Comparison of ENCODE assay signal across 11 cellular contexts in genomic region chr7:7157887-7158271, GRCh38. TPM values are rescaled to one million over a fixed set of nuclear protein-coding genes. Genes with fewer than 3 reads are reported as not detected.
DNase-seq lines count a peak whose midpoint lies in the region; ATAC-seq and TF ChIP-seq lines count a peak whose summit lies in the region.
"Had no signal": no experiment of that assay in that cellular context is flagged by ENCODE, and none has a peak within 500 bp of the region (broad histone marks: within the 10 kb centered on the region; RNA-seq: fewer than 3 reads in every experiment).

No MANE protein-coding gene starts in this region.

- no peak for TF ChIP-seq POLR2A in NB4 (IDR thresholded peaks at IDR 0.05; ENCODE audit: extremely low read depth, insufficient read length)

- H3K9me3 Mint-ChIP-seq in activated T-cell treated with anti-CD3 and anti-CD28 coated beads, Interleukin-2, amount 50 U/mL, for 24 hours: peaks cover 14% of the 10 kb centered on the region
- no peaks in the 10 kb centered on the region for H3K9me3 Mint-ChIP-seq in effector memory CD8-positive, alpha-beta T cell
- H3K9me3 Mint-ChIP-seq in stimulated activated naive B cell treated with anti-CD40 and anti-IgM and Interleukin-4, amounts not matched to agents 10 μg/mL and 1 μg/mL and 100 μg/mL, for 72 hours: peaks cover 7 to 12% of the 10 kb centered on the region in 2 donors

- peaks cover 51% of the 10 kb centered on the region for H3K4me1 Mint-ChIP-seq in activated T-cell treated with anti-CD3 and anti-CD28 coated beads, Interleukin-2, amount 50 U/mL, for 24 hours (ENCODE audit: low read depth)
- peaks cover 36 to 50% of the 10 kb centered on the region in 2 donors for H3K4me1 Mint-ChIP-seq in effector memory CD8-positive, alpha-beta T cell (ENCODE audit: low read depth in 2 of 2)
- peaks cover 30 to 56% of the 10 kb centered on the region in 2 donors for H3K4me1 Mint-ChIP-seq in stimulated activated naive B cell treated with anti-CD40 and anti-IgM and Interleukin-4, amounts not matched to agents 10 μg/mL and 1 μg/mL and 100 μg/mL, for 72 hours

- no peaks in the 10 kb centered on the region for H3K27me3 Mint-ChIP-seq in activated T-cell treated with anti-CD3 and anti-CD28 coated beads, Interleukin-2, amount 50 U/mL, for 24 hours
- no peaks in the 10 kb centered on the region for H3K27me3 Mint-ChIP-seq in effector memory CD8-positive, alpha-beta T cell
- H3K27me3 Mint-ChIP-seq in stimulated activated naive B cell treated with anti-CD40 and anti-IgM and Interleukin-4, amounts not matched to agents 10 μg/mL and 1 μg/mL and 100 μg/mL, for 72 hours: no peaks in the 10 kb centered on the region

- peak overlapping the region; percentile 88 for H3K27ac Mint-ChIP-seq in activated T-cell treated with anti-CD3 and anti-CD28 coated beads, Interleukin-2, amount 50 U/mL, for 24 hours
- H3K27ac Mint-ChIP-seq in effector memory CD8-positive, alpha-beta T cell: peak overlapping the region; percentile 73 to 98
- H3K27ac Mint-ChIP-seq in stimulated activated naive B cell treated with anti-CD40 and anti-IgM and Interleukin-4, amounts not matched to agents 10 μg/mL and 1 μg/mL and 100 μg/mL, for 72 hours: peak overlapping the region; percentile 84

- DNase-seq in activated T-cell treated with anti-CD3 and anti-CD28 coated beads, Interleukin-2, amount 50 U/mL, for 24 hours: no peak
- no peak for DNase-seq in activated T-cell treated with anti-CD3 and anti-CD28 coated beads, Interleukin-2, amount 50 U/mL, for 1 hour
- DNase-seq in NB4 (ENCODE audit: low read depth): no peak
- no peak for DNase-seq in effector memory CD8-positive, alpha-beta T cell
- DNase-seq in stimulated activated naive B cell treated with anti-CD40 and anti-IgM and Interleukin-4, amounts not matched to agents 10 μg/mL and 1 μg/mL and 100 μg/mL, for 72 hours: no peak
- no peak for DNase-seq in dermis blood vessel endothelial cell
- no peak for DNase-seq in stimulated activated naive CD4-positive, alpha-beta T cell treated with Interleukin-2 at 50 U/mL for 16 hours (lab: John Stamatoyannopoulos, UW)

- H3K4me3 ChIP-seq in NB4 (ENCODE audit: low read depth, low read length): peak overlapping the region; percentile 25
- H3K4me3 ChIP-seq: cardiac muscle cell, lung, SK-N-MC had no signal

- peaks cover 10% of the 10 kb centered on the region for H3K36me3 Mint-ChIP-seq in activated T-cell treated with anti-CD3 and anti-CD28 coated beads, Interleukin-2, amount 50 U/mL, for 24 hours (ENCODE audit: low read depth)
- peaks cover 7% of the 10 kb centered on the region for H3K36me3 Mint-ChIP-seq in effector memory CD8-positive, alpha-beta T cell (ENCODE audit: insufficient read depth)
- H3K36me3 Mint-ChIP-seq in stimulated activated naive B cell treated with anti-CD40 and anti-IgM and Interleukin-4, amounts not matched to agents 10 μg/mL and 1 μg/mL and 100 μg/mL, for 72 hours: peaks cover 0 to 12% of the 10 kb centered on the region in 2 donors

- TF ChIP-seq CTCF in NB4 (IDR thresholded peaks at IDR 0.05; ENCODE audit: low read depth, low read length): no peak

- peak overlapping the region; percentile 61 for H3K4me3 Mint-ChIP-seq in activated T-cell treated with anti-CD3 and anti-CD28 coated beads, Interleukin-2, amount 50 U/mL, for 24 hours
- H3K4me3 Mint-ChIP-seq in effector memory CD8-positive, alpha-beta T cell: peak overlapping the region; percentile 64 to 76
- H3K4me3 Mint-ChIP-seq in stimulated activated naive B cell treated with anti-CD40 and anti-IgM and Interleukin-4, amounts not matched to agents 10 μg/mL and 1 μg/mL and 100 μg/mL, for 72 hours: peak overlapping the region; percentile 79

- no peak for ATAC-seq in effector memory CD8-positive, alpha-beta T cell (replicated peaks)
- ATAC-seq in stimulated activated naive B cell treated with anti-CD40 and anti-IgM and Interleukin-4, amounts not matched to agents 10 μg/mL and 1 μg/mL and 100 μg/mL, for 72 hours (replicated peaks): no peak
- ATAC-seq in HG02763 (IDR thresholded peaks at IDR 0.05; ENCODE audit: unreplicated experiment): no peak

RNA-seq across cellular contexts. Expression of gene C1GALT1, which starts 24.5 kb away (rescaled TPM):
- total RNA-seq in dermis blood vessel endothelial cell: 27.6 and 45.5 TPM in 2 replicates
